ENCODE assay signal across 8 cellular contexts in genomic region chr14:70254476-70254961, GRCh38.
A peak's percentile ranks its signal among the peaks of the same experiment; 100 is the strongest.
DNase-seq lines count a peak whose midpoint lies in the region; ATAC-seq lines count a peak whose summit lies in the region.

No MANE protein-coding gene starts in this region.

- peaks cover 36 to 80% of the 10 kb centered on the region in 2 donors for H3K27me3 Mint-ChIP-seq in stimulated activated naive B cell treated with anti-CD40 and anti-IgM and Interleukin-4, amounts not matched to agents 10 μg/mL and 1 μg/mL and 100 μg/mL, for 72 hours

- H3K9me3 Mint-ChIP-seq in stimulated activated naive B cell treated with anti-CD40 and anti-IgM and Interleukin-4, amounts not matched to agents 10 μg/mL and 1 μg/mL and 100 μg/mL, for 72 hours: peaks cover 6 to 9% of the 10 kb centered on the region in 2 donors

- peak overlapping the region; percentile 49; the same call in 1 of the 2 replicates for H3K9ac ChIP-seq in BLaER1

- H3K4me3 ChIP-seq in BLaER1: peak overlapping the region; percentile 59

- peaks cover 15% of the 10 kb centered on the region; the same call in 1 of the 2 replicates for H3K27me3 ChIP-seq in BLaER1

- no peak overlapping the region for H3K27ac Mint-ChIP-seq in stimulated activated naive B cell treated with anti-CD40 and anti-IgM and Interleukin-4, amounts not matched to agents 10 μg/mL and 1 μg/mL and 100 μg/mL, for 72 hours

- H4K20me1 ChIP-seq in BLaER1: no peaks in the 10 kb centered on the region

- peaks cover 9% of the 10 kb centered on the region for H3K9me3 ChIP-seq in BLaER1

- peaks cover 4 to 5% of the 10 kb centered on the region in 2 donors for H3K4me1 Mint-ChIP-seq in stimulated activated naive B cell treated with anti-CD40 and anti-IgM and Interleukin-4, amounts not matched to agents 10 μg/mL and 1 μg/mL and 100 μg/mL, for 72 hours

- peak overlapping the region; percentile 29 to 73 for H3K4me3 Mint-ChIP-seq in stimulated activated naive B cell treated with anti-CD40 and anti-IgM and Interleukin-4, amounts not matched to agents 10 μg/mL and 1 μg/mL and 100 μg/mL, for 72 hours

- H3K36me3 ChIP-seq in BLaER1: no peaks in the 10 kb centered on the region

- peaks cover 3 to 4% of the 10 kb centered on the region in 2 donors for H3K36me3 Mint-ChIP-seq in stimulated activated naive B cell treated with anti-CD40 and anti-IgM and Interleukin-4, amounts not matched to agents 10 μg/mL and 1 μg/mL and 100 μg/mL, for 72 hours

- H3K27ac ChIP-seq in BLaER1: no peak overlapping the region

- DNase-seq in GM19238 (ENCODE audit: insufficient read length, low spot score) (peak; percentile 10), NCI-H146 treated with DMSO at 0.1 percent for 48 hours (lab: John Stamatoyannopoulos, UW; ENCODE audit: unreplicated experiment) (peak; percentile 5), amniotic epithelial cell (ENCODE audit: low read depth) (peak; percentile 18), iPS-NIHi7 (ENCODE audit: extremely low spot score) (peak; percentile 35), HCEC 1CT (no peak)
- no peak for DNase-seq in stimulated activated naive B cell treated with anti-CD40 and anti-IgM and Interleukin-4, amounts not matched to agents 10 μg/mL and 1 μg/mL and 100 μg/mL, for 72 hours

- H3K4me1 ChIP-seq in BLaER1: no peaks in the 10 kb centered on the region

- peak; percentile 63 to 83 for ATAC-seq in stimulated activated naive B cell treated with anti-CD40 and anti-IgM and Interleukin-4, amounts not matched to agents 10 μg/mL and 1 μg/mL and 100 μg/mL, for 72 hours (replicated peaks)
- ATAC-seq in GM21737 (IDR thresholded peaks at IDR 0.05; ENCODE audit: unreplicated experiment): no peak

- peak overlapping the region; percentile 75 for H3K4me2 ChIP-seq in BLaER1

Comparison
In these comparisons a context has a peak if more than half of its experiments do, and no peak if none do; other contexts are left out.
1. DNase-seq: peak in GM19238 (single experiment), NCI-H146 treated with DMSO at 0.1 percent for 48 hours (single experiment), amniotic epithelial cell (single experiment) and iPS-NIHi7 (single experiment); none in stimulated activated naive B cell treated with anti-CD40 and anti-IgM and Interleukin-4, amounts not matched to agents 10 μg/mL and 1 μg/mL and 100 μg/mL, for 72 hours (single experiment) and HCEC 1CT (single experiment).